In the genomic region with DNA sequence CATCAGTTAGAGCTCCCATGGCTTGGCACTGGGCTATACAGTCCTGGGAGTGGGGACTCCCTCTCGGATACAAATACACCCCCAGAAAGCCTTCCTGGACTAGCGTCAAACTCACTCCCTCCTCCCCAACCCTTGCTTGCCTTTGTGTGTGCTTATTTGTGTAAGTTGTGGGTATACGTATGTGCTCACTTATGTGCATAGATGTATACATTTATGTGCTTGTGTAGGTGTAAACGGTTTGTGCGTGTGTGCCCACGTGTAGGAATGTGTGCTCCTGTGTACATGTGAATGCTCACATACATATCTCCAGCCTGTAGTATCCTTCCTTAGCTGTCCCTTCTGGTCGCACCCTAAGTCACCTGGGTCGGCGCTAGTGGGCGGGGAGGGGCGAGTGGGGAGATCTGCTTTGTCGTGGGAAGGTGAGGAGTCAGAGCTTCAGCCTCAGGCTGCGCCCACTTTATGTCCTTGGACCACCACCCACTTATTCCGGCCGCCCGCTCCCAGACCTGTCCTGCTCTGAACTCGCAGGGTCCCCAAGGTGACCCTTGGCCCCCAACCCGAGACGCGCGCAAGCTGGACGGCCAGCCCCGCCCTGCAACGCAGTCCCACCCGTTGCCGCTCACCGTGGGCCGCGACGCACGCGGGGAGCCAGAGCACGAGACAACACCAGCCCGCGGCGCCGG, we compare ENCODE assay signal across 8 cellular contexts. TPM values are rescaled to one million over a fixed set of nuclear protein-coding genes. Genes with fewer than 3 reads are reported as not detected.
DNase-seq lines count a peak whose midpoint lies in the region; ATAC-seq and TF ChIP-seq lines count a peak whose summit lies in the region.

No MANE protein-coding gene starts in this region.

- H3K4me3 Mint-ChIP-seq in activated CD4-positive, alpha-beta memory T cell treated with anti-CD3 and anti-CD28 coated beads, Interleukin-2, amount 10 ng/mL, durations not matched to agents 7 days and 5 days, result peak overlapping the region; percentile 86

- H3K9me3 Mint-ChIP-seq in activated CD4-positive, alpha-beta memory T cell treated with anti-CD3 and anti-CD28 coated beads, Interleukin-2, amount 10 ng/mL, durations not matched to agents 7 days and 5 days, result no peaks in the 10 kb centered on the region

- POLR2A ChIA-PET in A673 (lab: Charles Lee; ENCODE audit: low non-redundant PET), result no interaction called here
- POLR2A ChIA-PET in activated CD4-positive, alpha-beta memory T cell treated with anti-CD3 and anti-CD28 coated beads, Interleukin-2, amount 10 ng/mL, durations not matched to agents 7 days and 5 days (lab: Charles Lee), result interaction anchor here (0.8 to 3.8 kb wide), 18 partner anchors 9 to 966 kb away, joined by 3 to 25 read pairs (median 7); a partner anchor contains a TSS

- ATAC-seq in GM18502 (IDR thresholded peaks at IDR 0.05; ENCODE audit: poor library complexity, unreplicated experiment), result peak; percentile 12
- peak; percentile 1 for ATAC-seq in HG03565 (IDR thresholded peaks at IDR 0.05; ENCODE audit: unreplicated experiment)
- no peak for ATAC-seq in omental fat pad (ENCODE audit: low FRiP score)

- H3K27ac ChIP-seq in A673 (ENCODE audit: low read depth, low read length, poor library complexity, severe bottlenecking), result peak overlapping the region; percentile 67

- peaks cover 12% of the 10 kb centered on the region for H3K36me3 Mint-ChIP-seq in activated CD4-positive, alpha-beta memory T cell treated with anti-CD3 and anti-CD28 coated beads, Interleukin-2, amount 10 ng/mL, durations not matched to agents 7 days and 5 days (ENCODE audit: low read depth)

- peak overlapping the region; percentile 53 for H3K27ac Mint-ChIP-seq in activated CD4-positive, alpha-beta memory T cell treated with anti-CD3 and anti-CD28 coated beads, Interleukin-2, amount 10 ng/mL, durations not matched to agents 7 days and 5 days

- peak overlapping the region; percentile 75 for H3K4me3 ChIP-seq in A673 (ENCODE audit: low read depth, low read length, poor library complexity, severe bottlenecking)
- peak overlapping the region; percentile 77 for H3K4me3 ChIP-seq in retinal pigment epithelial cell (ENCODE audit: low read length)

- peaks cover 32% of the 10 kb centered on the region for H3K4me1 Mint-ChIP-seq in activated CD4-positive, alpha-beta memory T cell treated with anti-CD3 and anti-CD28 coated beads, Interleukin-2, amount 10 ng/mL, durations not matched to agents 7 days and 5 days

- H3K36me3 ChIP-seq in A673 (ENCODE audit: insufficient read depth, low read length, poor library complexity, severe bottlenecking), result peaks cover 8% of the 10 kb centered on the region

- CTCF ChIA-PET in A673 (lab: Charles Lee), result interaction anchor here (0.8 to 1.3 kb wide), 3 partner anchors 20 to 57 kb away, joined by 3 to 6 read pairs (median 3); no protein-coding TSS in a partner anchor
- CTCF ChIA-PET in activated CD4-positive, alpha-beta memory T cell treated with anti-CD3 and anti-CD28 coated beads, Interleukin-2, amount 10 ng/mL, durations not matched to agents 7 days and 5 days (lab: Charles Lee), result interaction anchor here (0.6 to 8.0 kb wide), 8 partner anchors 12 to 153 kb away, joined by 3 to 50 read pairs (median 6); a partner anchor contains a TSS

- no peak for TF ChIP-seq CTCF in A673 (conservative IDR thresholded peaks at IDR 0.05; ENCODE audit: low read depth, low read length)
- no peak for TF ChIP-seq CTCF in retinal pigment epithelial cell (conservative IDR thresholded peaks at IDR 0.05; ENCODE audit: low read depth, low read length)
- TF ChIP-seq CTCF in omental fat pad (IDR thresholded peaks at IDR 0.05), result no peak

- peaks cover 12% of the 10 kb centered on the region for H3K4me1 ChIP-seq in A673 (ENCODE audit: insufficient read depth, low read length, poor library complexity, severe bottlenecking)

- H3K9me3 ChIP-seq in A673 (ENCODE audit: low read depth, low read length, poor library complexity, severe bottlenecking), result no peaks in the 10 kb centered on the region

- DNase-seq in A673 (ENCODE audit: low spot score) (no peak), globus pallidus (ENCODE audit: low spot score) (peak; percentile 20), retinal pigment epithelial cell (ENCODE audit: low read depth) (no peak), GM19238 (ENCODE audit: insufficient read length, low spot score) (no peak), omental fat pad (ENCODE audit: low spot score) (no peak)
- peak; percentile 50 for DNase-seq in activated CD4-positive, alpha-beta memory T cell treated with anti-CD3 and anti-CD28 coated beads, Interleukin-2, amount 10 ng/mL, durations not matched to agents 7 days and 5 days

- H3K27me3 Mint-ChIP-seq in activated CD4-positive, alpha-beta memory T cell treated with anti-CD3 and anti-CD28 coated beads, Interleukin-2, amount 10 ng/mL, durations not matched to agents 7 days and 5 days, result no peaks in the 10 kb centered on the region

- BruUV-seq in A673 (replicated peaks; lab: Mats Ljungman, UMichigan), result no TSS peak

- intact Hi-C loops in A673 (cut with micrococcal nuclease; ENCODE audit: unreplicated experiment), result no loop called here

- H3K27me3 ChIP-seq in A673 (replicated peaks; ENCODE audit: insufficient read depth, low read depth, low read length, poor library complexity), result no peaks in the 10 kb centered on the region

RNA-seq across cellular contexts. Expression of a gene that starts 0.4 kb away (rescaled TPM):
- total RNA-seq in A673 (2021) (17.7 and 20.0 TPM in 2 replicates), omental fat pad (10 to 100 TPM; 23.1 to 44.0 (median 38.5) TPM)
- 10 to 100 TPM; 10.1 to 10.7 TPM for total RNA-seq in activated CD4-positive, alpha-beta memory T cell treated with anti-CD3 and anti-CD28 coated beads, Interleukin-2, amount 10 ng/mL, durations not matched to agents 7 days and 5 days

RNA-seq across cellular contexts. Expression of a gene that starts 1.5 kb away (rescaled TPM):
- total RNA-seq in A673 (2021), result 627 and 648 TPM in 2 replicates
- total RNA-seq in activated CD4-positive, alpha-beta memory T cell treated with anti-CD3 and anti-CD28 coated beads, Interleukin-2, amount 10 ng/mL, durations not matched to agents 7 days and 5 days, result 100 to 1,000 TPM; 259 to 262 TPM
- 100 to 1,000 TPM; 187 to 208 (median 202) TPM for total RNA-seq in omental fat pad

RNA-seq across cellular contexts. Expression of a gene that starts 18.6 kb away (rescaled TPM):
- total RNA-seq in A673 (2021) (54.5 and 57.3 TPM in 2 replicates), omental fat pad (10 to 100 TPM; 14.6 to 27.0 (median 14.9) TPM)
- 10 to 100 TPM in 1 of 2 experiments, 1 to 10 TPM in 1; 8.9 to 14.3 TPM for total RNA-seq in activated CD4-positive, alpha-beta memory T cell treated with anti-CD3 and anti-CD28 coated beads, Interleukin-2, amount 10 ng/mL, durations not matched to agents 7 days and 5 days

RNA-seq across cellular contexts. Expression of a gene that starts 30.2 kb away (rescaled TPM):
- 0.11 and 0.41 TPM in 2 replicates for total RNA-seq in A673 (2021)
- not detected for total RNA-seq in activated CD4-positive, alpha-beta memory T cell treated with anti-CD3 and anti-CD28 coated beads, Interleukin-2, amount 10 ng/mL, durations not matched to agents 7 days and 5 days
- total RNA-seq in omental fat pad, result not detected

RNA-seq across cellular contexts. Expression of a gene that starts 51.7 kb away (rescaled TPM):
- total RNA-seq in A673 (2021) (8.6 and 11.5 TPM in 2 replicates), omental fat pad (1 to 10 TPM; 1.1 to 3.1 (median 2.0) TPM)
- total RNA-seq in activated CD4-positive, alpha-beta memory T cell treated with anti-CD3 and anti-CD28 coated beads, Interleukin-2, amount 10 ng/mL, durations not matched to agents 7 days and 5 days, result 10 to 100 TPM; 12.0 to 13.3 TPM

Comparison
In these comparisons a context has a peak if more than half of its experiments do, and no peak if none do; other contexts are left out.
1. DNase-seq: peak in activated CD4-positive, alpha-beta memory T cell treated with anti-CD3 and anti-CD28 coated beads, Interleukin-2, amount 10 ng/mL, durations not matched to agents 7 days and 5 days (single experiment) and globus pallidus (single experiment); none in A673 (single experiment), retinal pigment epithelial cell (single experiment), GM19238 (single experiment) and omental fat pad (single experiment).